24 cellular contexts compared by ENCODE assay signal in the genomic region with DNA sequence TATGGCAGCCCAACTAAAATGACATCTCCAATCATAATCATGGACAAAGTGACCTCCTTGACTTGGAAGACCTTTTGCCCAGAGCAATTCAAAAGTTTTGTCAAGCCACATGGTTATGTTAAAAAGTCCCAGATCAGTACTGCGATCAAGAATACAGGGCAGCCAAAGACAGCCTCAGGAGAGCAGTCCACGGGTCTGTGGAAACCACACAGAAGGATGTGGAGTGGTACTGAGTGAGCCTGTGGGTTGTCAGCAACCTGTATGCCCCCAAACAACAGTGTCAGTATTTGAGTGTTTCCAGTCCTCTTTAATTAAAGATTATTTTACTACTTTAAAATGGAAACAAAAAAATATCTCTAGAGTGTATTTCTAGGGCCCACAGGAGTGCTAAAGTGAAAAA.
"Had no signal": no experiment of that assay in that cellular context is flagged by ENCODE, and none has a peak within 500 bp of the region (broad histone marks: within the 10 kb centered on the region; RNA-seq: fewer than 3 reads in every experiment).

No MANE protein-coding gene starts in this region.

- H3K27ac Mint-ChIP-seq: naive thymus-derived CD8-positive, alpha-beta T cell; progenitor cell of endocrine pancreas; stimulated activated memory B cell treated with anti-CD40 and anti-IgM and Interleukin-4, amounts not matched to agents 10 μg/mL and 1 μg/mL and 100 μg/mL, for 72 hours; type B pancreatic cell had no signal

- H3K4me3 ChIP-seq: heart right ventricle, hepatocyte, lower lobe of right lung, ovary, right atrium auricular region, right lobe of liver, tibial nerve, uterus had no signal

- ATAC-seq: heart right ventricle; left cardiac atrium; left lobe of liver; lower lobe of right lung; naive thymus-derived CD8-positive, alpha-beta T cell; right lobe of liver; stimulated activated memory B cell treated with anti-CD40 and anti-IgM and Interleukin-4, amounts not matched to agents 10 μg/mL and 1 μg/mL and 100 μg/mL, for 72 hours; stimulated activated naive CD8-positive, alpha-beta T cell treated with anti-CD3 and anti-CD28 coated beads, Interleukin-15, amount 100 ng/mL, for 72 hours had no signal

- H3K4me1 Mint-ChIP-seq: stimulated activated memory B cell treated with anti-CD40 and anti-IgM and Interleukin-4, amounts not matched to agents 10 μg/mL and 1 μg/mL and 100 μg/mL, for 72 hours; stimulated activated naive CD8-positive, alpha-beta T cell treated with anti-CD3 and anti-CD28 coated beads, Interleukin-15, amount 100 ng/mL, for 72 hours had no signal

- H3K27me3 Mint-ChIP-seq: naive thymus-derived CD8-positive, alpha-beta T cell; progenitor cell of endocrine pancreas; stimulated activated memory B cell treated with anti-CD40 and anti-IgM and Interleukin-4, amounts not matched to agents 10 μg/mL and 1 μg/mL and 100 μg/mL, for 72 hours; stimulated activated naive CD8-positive, alpha-beta T cell treated with anti-CD3 and anti-CD28 coated beads, Interleukin-15, amount 100 ng/mL, for 72 hours; type B pancreatic cell had no signal

- H3K79me2 ChIP-seq: hepatocyte had no signal

- H3K4me3 Mint-ChIP-seq: naive thymus-derived CD8-positive, alpha-beta T cell; stimulated activated memory B cell treated with anti-CD40 and anti-IgM and Interleukin-4, amounts not matched to agents 10 μg/mL and 1 μg/mL and 100 μg/mL, for 72 hours; stimulated activated naive CD8-positive, alpha-beta T cell treated with anti-CD3 and anti-CD28 coated beads, Interleukin-15, amount 100 ng/mL, for 72 hours; type B pancreatic cell had no signal

- H3K27ac ChIP-seq: heart right ventricle, hepatocyte, lower lobe of right lung, ovary, right atrium auricular region, right lobe of liver, tibial nerve, uterus had no signal

- H3K9me3 Mint-ChIP-seq: naive thymus-derived CD8-positive, alpha-beta T cell; stimulated activated memory B cell treated with anti-CD40 and anti-IgM and Interleukin-4, amounts not matched to agents 10 μg/mL and 1 μg/mL and 100 μg/mL, for 72 hours; stimulated activated naive CD8-positive, alpha-beta T cell treated with anti-CD3 and anti-CD28 coated beads, Interleukin-15, amount 100 ng/mL, for 72 hours; type B pancreatic cell had no signal

- H3K4me1 ChIP-seq: heart right ventricle, lower lobe of right lung, right atrium auricular region, right lobe of liver, tibial nerve, uterus had no signal

- H3K27me3 ChIP-seq: heart right ventricle, hepatocyte, ovary, right atrium auricular region, right lobe of liver, tibial nerve, uterus had no signal

- H2AFZ ChIP-seq: hepatocyte had no signal

- DNase-seq: heart right ventricle; kidney glomerular epithelial cell; left cardiac atrium; lower lobe of right lung; mammary epithelial cell; mesenchymal stem cell; naive thymus-derived CD8-positive, alpha-beta T cell; ovary; right lobe of liver; stimulated activated CD4-positive, alpha-beta T cell treated with anti-CD3 and anti-CD28 coated beads, Interleukin-12 subunit alpha, Interleukin-12 subunit beta, amount 100 ng/mL, for 4 hours; stimulated activated CD4-positive, alpha-beta T cell treated with anti-CD3 and anti-CD28 coated beads, Interleukin-15, amount 100 ng/mL, for 24 hours; stimulated activated CD4-positive, alpha-beta T cell treated with anti-CD3 and anti-CD28 coated beads, Interleukin-2, amount 100 ng/mL, for 24 hours; stimulated activated CD4-positive, alpha-beta T cell treated with anti-CD3 and anti-CD28 coated beads, Interleukin-4, amount 100 ng/mL, for 1 hour; stimulated activated naive CD4-positive, alpha-beta T cell treated with Interleukin-2 at 50 U/mL for 16 hours; stimulated activated naive CD8-positive, alpha-beta T cell treated with anti-CD3 and anti-CD28 coated beads, Interleukin-15, amount 100 ng/mL, for 72 hours; substantia nigra; uterus had no signal

- H3K4me2 ChIP-seq: hepatocyte had no signal

- H3K36me3 Mint-ChIP-seq: type B pancreatic cell had no signal

- H3K36me3 ChIP-seq: lower lobe of right lung, ovary, right atrium auricular region, right lobe of liver, uterus had no signal
